Comparison of ENCODE assay signal across 2 cellular contexts in genomic region chr17:42192189-42193126, GRCh38.
TF ChIP-seq lines count a peak whose summit lies in the region.

No MANE protein-coding gene starts in this region.

TF ChIP-seq in HepG2, 621 proteins besides CTCF, POLR2A, EP300 and RAD21:
- TF ChIP-seq AGO2 (optimal IDR thresholded peaks at IDR 0.05; ENCODE audit: low read depth, low read length) (peak; percentile 36), ZNF687 (CRISPR knock-in tag; IDR thresholded peaks at IDR 0.05) (peak; percentile 13; the same call in 1 of the 2 replicates)
- TF ChIP-seq, protein P1, sequence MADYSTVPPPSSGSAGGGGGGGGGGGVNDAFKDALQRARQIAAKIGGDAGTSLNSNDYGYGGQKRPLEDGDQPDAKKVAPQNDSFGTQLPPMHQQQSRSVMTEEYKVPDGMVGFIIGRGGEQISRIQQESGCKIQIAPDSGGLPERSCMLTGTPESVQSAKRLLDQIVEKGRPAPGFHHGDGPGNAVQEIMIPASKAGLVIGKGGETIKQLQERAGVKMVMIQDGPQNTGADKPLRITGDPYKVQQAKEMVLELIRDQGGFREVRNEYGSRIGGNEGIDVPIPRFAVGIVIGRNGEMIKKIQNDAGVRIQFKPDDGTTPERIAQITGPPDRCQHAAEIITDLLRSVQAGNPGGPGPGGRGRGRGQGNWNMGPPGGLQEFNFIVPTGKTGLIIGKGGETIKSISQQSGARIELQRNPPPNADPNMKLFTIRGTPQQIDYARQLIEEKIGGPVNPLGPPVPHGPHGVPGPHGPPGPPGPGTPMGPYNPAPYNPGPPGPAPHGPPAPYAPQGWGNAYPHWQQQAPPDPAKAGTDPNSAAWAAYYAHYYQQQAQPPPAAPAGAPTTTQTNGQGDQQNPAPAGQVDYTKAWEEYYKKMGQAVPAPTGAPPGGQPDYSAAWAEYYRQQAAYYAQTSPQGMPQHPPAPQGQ (CRISPR knock-in tag; IDR thresholded peaks at IDR 0.05; ENCODE audit: borderline replicate concordance): no peak

TF ChIP-seq in H1, 55 proteins besides CTCF, POLR2A, EP300 and RAD21:
- TF ChIP-seq CTBP2 (IDR thresholded peaks at IDR 0.05; ENCODE audit: borderline replicate concordance, insufficient read depth, insufficient read length, low read length) (no peak), CHD7 (IDR thresholded peaks at IDR 0.05; ENCODE audit: insufficient replicate concordance, low read length) (no peak), CBX8 (IDR thresholded peaks at IDR 0.05; ENCODE audit: borderline replicate concordance, low read depth, low read length) (no peak), TCF12 (IDR thresholded peaks at IDR 0.05; ENCODE audit: low read depth, low read length) (no peak), SIRT6 (IDR thresholded peaks at IDR 0.05; ENCODE audit: low read length) (no peak), CHD2 (IDR thresholded peaks at IDR 0.05; ENCODE audit: low read length) (no peak), POU5F1 (IDR thresholded peaks at IDR 0.05; ENCODE audit: low read depth, low read length) (no peak), CEBPB (IDR thresholded peaks at IDR 0.05; ENCODE audit: low read depth, low read length) (no peak), GABPA (IDR thresholded peaks at IDR 0.05; ENCODE audit: borderline replicate concordance, insufficient read depth, low read length) (no peak), EGR1 (IDR thresholded peaks at IDR 0.05; ENCODE audit: borderline replicate concordance, low read depth, low read length) (no peak), KDM4A (IDR thresholded peaks at IDR 0.05; ENCODE audit: low read depth, low read length, severe bottlenecking) (no peak), CREB1 (IDR thresholded peaks at IDR 0.05) (no peak), SP2 (IDR thresholded peaks at IDR 0.05; ENCODE audit: low read length) (no peak), NANOG (IDR thresholded peaks at IDR 0.05; ENCODE audit: insufficient read depth, low read depth, low read length, poor library complexity, severe bottlenecking) (no peak), BCL11A (IDR thresholded peaks at IDR 0.05; ENCODE audit: low read depth in 2 of 2, low read length in 2 of 2) (no peak)
